26 cellular contexts compared by ENCODE assay signal in genomic region chr20:30167540-30167939, GRCh38.
DNase-seq lines count a peak whose midpoint lies in the region; ATAC-seq, FAIRE-seq and TF ChIP-seq lines count a peak whose summit lies in the region.
"Had no signal": no experiment of that assay in that cellular context is flagged by ENCODE, and none has a peak within 500 bp of the region (broad histone marks: within the 10 kb centered on the region; RNA-seq: fewer than 3 reads in every experiment).

No MANE protein-coding gene starts in this region.

- TF ChIP-seq EP300 in HepG2 (IDR thresholded peaks at IDR 0.05; ENCODE audit: low read depth in 2 of 2, low read length in 2 of 2) (no peak), HepG2 (CRISPR knock-in tag; IDR thresholded peaks at IDR 0.05; ENCODE audit: borderline replicate concordance) (no peak)

- DNase-seq in T-helper 2 cell treated with Interferon-gamma antibody and Interleukin-4, amounts not matched to agents 5 μg/mL and 100 μg/mL, for 36 hours (ENCODE audit: low spot score), result no peak
- no peak for DNase-seq in T-helper 2 cell
- peak in 2 of 3 donors; percentile 27 to 37 for DNase-seq in right lobe of liver
- no peak for DNase-seq in HepG2 (ENCODE audit: low spot score)
- DNase-seq in C1 segment of cervical spinal cord (lab: John Stamatoyannopoulos, UW), result no peak
- no peak for DNase-seq in SHP77 (lab: John Stamatoyannopoulos, UW)
- no peak for DNase-seq in H7
- DNase-seq: 8988T, IMR-90, NCI-H1092 treated with DMSO at 0.1 percent for 48 hours, NCI-H1436 treated with DMSO at 0.1 percent for 48 hours, NCI-H1930, NCI-H226, NCI-H510A treated with DMSO at 0.1 percent for 48 hours, NCI-H748 treated with DMSO at 0.1 percent for 48 hours, PC-9, RPMI8226, SJCRH30 had no signal

- H3K9me3 Mint-ChIP-seq in T-helper 2 cell treated with Interferon-gamma antibody and Interleukin-4, amounts not matched to agents 5 μg/mL and 100 μg/mL, for 36 hours, result peaks cover 33% of the 10 kb centered on the region

- no peak for TF ChIP-seq CTCF in right lobe of liver (IDR thresholded peaks at IDR 0.05)
- no peak for TF ChIP-seq CTCF in HepG2 (CRISPR knock-in tag; IDR thresholded peaks at IDR 0.05)
- no peak for TF ChIP-seq CTCF in parathyroid adenoma (IDR thresholded peaks at IDR 0.05)

- H3K36me3 Mint-ChIP-seq in T-helper 2 cell treated with Interferon-gamma antibody and Interleukin-4, amounts not matched to agents 5 μg/mL and 100 μg/mL, for 36 hours (ENCODE audit: low read depth), result peaks cover 31% of the 10 kb centered on the region

- peak overlapping the region; percentile 38 for H3K4me3 Mint-ChIP-seq in T-helper 2 cell treated with Interferon-gamma antibody and Interleukin-4, amounts not matched to agents 5 μg/mL and 100 μg/mL, for 36 hours

- no peaks in the 10 kb centered on the region for H4K20me1 ChIP-seq in HepG2 (ENCODE audit: insufficient read depth, low read length)

- POLR2A ChIA-PET in HepG2 (lab: Yijun Ruan, JAX), result no interaction called here

- in situ Hi-C loops in HepG2 (cut with HindIII; ENCODE audit: extremely low pct_ligation_motif_present, low pct_unique_long_range_greater_than_20kb), result no loop called here

- FAIRE-seq in HepG2 (lab: Jason Lieb, UNC), result no peak
- FAIRE-seq: G401.6, GM12892, HTR-8/SVneo had no signal

- intact Hi-C loops in right lobe of liver (cut with DNase I) (no loop called here), HepG2 (cut with micrococcal nuclease; ENCODE audit: unreplicated experiment) (no loop called here)

- CTCF ChIA-PET in HepG2 (lab: Yijun Ruan, JAX; ENCODE audit: low intra/inter-chr PET ratio, low total read pairs), result no interaction called here

- no peaks in the 10 kb centered on the region for H3K4me1 ChIP-seq in right lobe of liver
- no peaks in the 10 kb centered on the region for H3K4me1 ChIP-seq in HepG2 (ENCODE audit: insufficient read depth, low read length)
- no peaks in the 10 kb centered on the region for H3K4me1 ChIP-seq in parathyroid adenoma
- H3K4me1 ChIP-seq: HAP-1, SJCRH30 had no signal

- TF ChIP-seq POLR2A in right lobe of liver (IDR thresholded peaks at IDR 0.05) (no peak), HepG2 (IDR thresholded peaks at IDR 0.05; ENCODE audit: insufficient read depth in 1 of 2, low read depth in 2 of 2, low read length in 2 of 2) (no peak)

- peaks cover 17% of the 10 kb centered on the region for H3K4me1 Mint-ChIP-seq in T-helper 2 cell treated with Interferon-gamma antibody and Interleukin-4, amounts not matched to agents 5 μg/mL and 100 μg/mL, for 36 hours (ENCODE audit: low read depth)

- WGBS in right lobe of liver (ENCODE audit: insufficient coverage, low coverage, low lambda C conversion rate, missing lambda C conversion rate), result 94% methylated on average over 20 of the region's 22 CpGs
- 80% methylated on average over 22 of the region's 22 CpGs for WGBS in HepG2 (ENCODE audit: low lambda C conversion rate)

- no TSS peak for BruUV-seq in HepG2 (replicated peaks; lab: Mats Ljungman, UMichigan)

- H3K27me3 Mint-ChIP-seq in T-helper 2 cell treated with Interferon-gamma antibody and Interleukin-4, amounts not matched to agents 5 μg/mL and 100 μg/mL, for 36 hours (ENCODE audit: low read depth), result no peaks in the 10 kb centered on the region

- H3K27me3 ChIP-seq in right lobe of liver (no peaks in the 10 kb centered on the region), HepG2 (ENCODE audit: control insufficient read depth in 1 of 2, insufficient read depth in 2 of 2, low read length in 2 of 2) (no peaks in the 10 kb centered on the region; a peak in 1 of 5 replicates), parathyroid adenoma (ENCODE audit: control insufficient read depth, insufficient read depth, low read length) (no peaks in the 10 kb centered on the region), H7 (ENCODE audit: control insufficient read depth, insufficient read depth, low read length) (no peaks in the 10 kb centered on the region)
- H3K27me3 ChIP-seq: SJCRH30 had no signal

- H3K9ac ChIP-seq in HepG2 (ENCODE audit: insufficient read depth, low read depth, low read length), result no peak overlapping the region
- H3K9ac ChIP-seq in parathyroid adenoma, result no peak overlapping the region
- H3K9ac ChIP-seq: GM23248, KMS-11 had no signal

- H3K27ac Mint-ChIP-seq in T-helper 2 cell treated with Interferon-gamma antibody and Interleukin-4, amounts not matched to agents 5 μg/mL and 100 μg/mL, for 36 hours, result peak overlapping the region; percentile 63

- H3K36me3 ChIP-seq in right lobe of liver, result no peaks in the 10 kb centered on the region
- H3K36me3 ChIP-seq in HepG2 (replicated peaks in 1 of 2; ENCODE audit: control insufficient read depth in 1 of 2, insufficient read depth in 2 of 2, low read length in 2 of 2), result no peaks in the 10 kb centered on the region
- no peaks in the 10 kb centered on the region for H3K36me3 ChIP-seq in parathyroid adenoma (ENCODE audit: control insufficient read depth, insufficient read depth, low read length)
- no peaks in the 10 kb centered on the region for H3K36me3 ChIP-seq in H7 (replicated peaks; ENCODE audit: control insufficient read depth, insufficient read depth, low read length)
- H3K36me3 ChIP-seq: HAP-1, SJCRH30 had no signal

- ATAC-seq in right lobe of liver (no peak), HepG2 (no peak)

- H2AFZ ChIP-seq in HepG2 (ENCODE audit: low read length) (no peak overlapping the region), parathyroid adenoma (no peak overlapping the region)
- H2AFZ ChIP-seq: GM23248, PC-9 had no signal

- H3K9me3 ChIP-seq in right lobe of liver, result no peaks in the 10 kb centered on the region
- H3K9me3 ChIP-seq in HepG2 (ENCODE audit: low read length), result peaks cover 71% of the 10 kb centered on the region
- no peaks in the 10 kb centered on the region for H3K9me3 ChIP-seq in parathyroid adenoma (ENCODE audit: control insufficient read depth, low read length)
- H3K9me3 ChIP-seq: HAP-1, SJCRH30 had no signal

- H3K27ac ChIP-seq in right lobe of liver (no peak overlapping the region), HepG2 (ENCODE audit: extremely low read length, insufficient read depth, low read length) (no peak overlapping the region), parathyroid adenoma (no peak overlapping the region)
- H3K27ac ChIP-seq: C4-2B, GM23248, KMS-11, PC-9, SJCRH30 had no signal

- TF ChIP-seq RAD21 in HepG2 (CRISPR knock-in tag; IDR thresholded peaks at IDR 0.05), result no peak

- no peaks in the 10 kb centered on the region for H3K79me2 ChIP-seq in HepG2 (ENCODE audit: insufficient read depth, low read length)
- no peaks in the 10 kb centered on the region for H3K79me2 ChIP-seq in parathyroid adenoma

- no peak overlapping the region for H3K4me2 ChIP-seq in HepG2 (ENCODE audit: low read depth, low read length)
- peak overlapping the region; percentile 77 for H3K4me2 ChIP-seq in parathyroid adenoma (ENCODE audit: low read length)
- H3K4me2 ChIP-seq: KMS-11, PC-9 had no signal

- H3K4me3 ChIP-seq in right lobe of liver (no peak overlapping the region), HepG2 (replicated peaks in 1 of 3; ENCODE audit: insufficient read depth in 1 of 3, low read depth in 2 of 3, low read length in 3 of 3) (no peak overlapping the region), parathyroid adenoma (ENCODE audit: low read depth, low read length) (peak overlapping the region; percentile 40), H7 (ENCODE audit: insufficient read depth, low read depth, low read length) (no peak overlapping the region)
- H3K4me3 ChIP-seq: GM23248, HAP-1, PC-9, SJCRH30 had no signal

TF ChIP-seq in HepG2, 621 proteins besides CTCF, POLR2A, EP300 and RAD21 (continues in another document):
- TF ChIP-seq ZNF570 (CRISPR knock-in tag; IDR thresholded peaks at IDR 0.05; ENCODE audit: borderline replicate concordance) (no peak), ZNF883 (CRISPR knock-in tag; IDR thresholded peaks at IDR 0.05; ENCODE audit: not compliant biosample characterization) (no peak), CBX2 (IDR thresholded peaks at IDR 0.05; ENCODE audit: low read depth, low read length) (no peak), CBX2 (CRISPR knock-in tag; IDR thresholded peaks at IDR 0.05; ENCODE audit: low read depth) (no peak), ZNF460 (CRISPR knock-in tag; IDR thresholded peaks at IDR 0.05; ENCODE audit: borderline replicate concordance) (no peak), ZNF12 (CRISPR knock-in tag; IDR thresholded peaks at IDR 0.05) (no peak), RBM22 (optimal IDR thresholded peaks at IDR 0.05; ENCODE audit: low read length) (no peak), ZNF432 (CRISPR knock-in tag; IDR thresholded peaks at IDR 0.05; ENCODE audit: borderline replicate concordance) (no peak), MIER2 (CRISPR knock-in tag; IDR thresholded peaks at IDR 0.05) (no peak), ZNF362 (CRISPR knock-in tag; IDR thresholded peaks at IDR 0.05; ENCODE audit: borderline replicate concordance) (no peak), ELF1 (CRISPR knock-in tag; IDR thresholded peaks at IDR 0.05) (no peak), USF2 (IDR thresholded peaks at IDR 0.05; ENCODE audit: low read depth, low read length) (no peak), USF2 (CRISPR knock-in tag; IDR thresholded peaks at IDR 0.05; ENCODE audit: borderline replicate concordance) (no peak)

Comparison
In these comparisons a context has a peak if more than half of its experiments do, and no peak if none do; other contexts are left out.
1. DNase-seq: peak in right lobe of liver (2 of 3); none in T-helper 2 cell treated with Interferon-gamma antibody and Interleukin-4, amounts not matched to agents 5 μg/mL and 100 μg/mL, for 36 hours (single experiment), T-helper 2 cell (0 of 5), HepG2 (single experiment), C1 segment of cervical spinal cord (0 of 14), SHP77 (0 of 2) and H7 (single experiment).